ENCODE assay signal across 8 cellular contexts in the genomic region with DNA sequence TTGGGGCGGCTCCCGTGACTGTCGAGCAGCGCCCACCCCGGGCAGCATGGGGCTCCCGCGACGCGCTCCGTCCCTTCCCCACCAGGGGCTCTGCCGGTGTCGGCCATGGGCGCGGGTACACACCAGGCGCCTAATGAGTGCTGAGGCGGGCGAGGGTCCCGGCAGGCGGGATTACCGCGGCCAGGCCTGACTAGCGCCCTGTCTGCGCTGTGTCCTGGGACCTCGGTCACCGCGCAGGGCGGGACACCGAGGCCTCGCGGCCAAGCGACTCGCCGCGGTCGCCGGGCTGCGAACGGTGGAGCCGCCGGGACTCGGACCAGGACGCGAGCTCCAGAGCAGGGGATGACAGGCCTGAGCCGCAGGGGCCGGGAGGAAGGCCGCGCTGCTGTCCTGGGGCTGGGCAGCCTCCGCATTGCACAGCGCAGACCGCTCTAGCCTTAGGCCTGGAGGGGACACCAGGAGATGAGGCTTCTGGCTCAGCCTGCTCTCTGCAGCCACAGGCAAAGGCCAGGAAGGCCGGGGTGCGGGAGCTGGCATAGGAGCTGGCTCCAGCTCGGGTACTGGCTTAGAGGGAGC. TPM values are rescaled to one million over a fixed set of nuclear protein-coding genes. Genes with fewer than 3 reads are reported as not detected.
DNase-seq lines count a peak whose midpoint lies in the region; ATAC-seq and TF ChIP-seq lines count a peak whose summit lies in the region.

No MANE protein-coding gene starts in this region.

- TF ChIP-seq CTCF in WERI-Rb-1 (IDR thresholded peaks at IDR 0.05; ENCODE audit: low read depth, low read length) = no peak
- TF ChIP-seq CTCF in fibroblast of villous mesenchyme (IDR thresholded peaks at IDR 0.05; ENCODE audit: insufficient read depth, low read depth, low read length) = no peak
- no peak for TF ChIP-seq CTCF in omental fat pad (IDR thresholded peaks at IDR 0.05)

- peaks cover 42% of the 10 kb centered on the region for H3K79me2 ChIP-seq in ACC112 (ENCODE audit: control insufficient read depth, insufficient read depth, low read length, unreplicated experiment)

- H3K4me3 ChIP-seq in ACC112 (ENCODE audit: low read depth, low read length) (peak overlapping the region; percentile 99), WERI-Rb-1 (ENCODE audit: low read depth, low read length) (peak overlapping the region; percentile 58), fibroblast of villous mesenchyme (ENCODE audit: low read depth, low read length) (peak overlapping the region; percentile 95)

- no peaks in the 10 kb centered on the region for H3K9me3 ChIP-seq in WERI-Rb-1 (ENCODE audit: severe bottlenecking)

- H3K27ac ChIP-seq in ACC112 (ENCODE audit: low read depth, low read length) = no peak overlapping the region
- peak overlapping the region; percentile 38 for H3K27ac ChIP-seq in WERI-Rb-1

- peak overlapping the region; percentile 79 for H2AFZ ChIP-seq in ACC112 (ENCODE audit: low read length, unreplicated experiment)

- peaks cover 20% of the 10 kb centered on the region for H3K4me1 ChIP-seq in ACC112 (ENCODE audit: control insufficient read depth, insufficient read depth, low read length, unreplicated experiment)

- DNase-seq in WERI-Rb-1 (no peak), fibroblast of villous mesenchyme (ENCODE audit: low read depth) (peak; percentile 54), omental fat pad (ENCODE audit: low spot score) (no peak), activated gamma-delta T cell (lab: John Stamatoyannopoulos, UW) (no peak), MV-4-11 (lab: John Stamatoyannopoulos, UW) (no peak)

- ATAC-seq in GM18517 (IDR thresholded peaks at IDR 0.05; ENCODE audit: unreplicated experiment) (peak; percentile 29), HG03066 (IDR thresholded peaks at IDR 0.05; ENCODE audit: low read depth, unreplicated experiment) (peak; percentile 10), omental fat pad (ENCODE audit: low FRiP score) (peak; percentile 26)

- no peaks in the 10 kb centered on the region for H3K27me3 ChIP-seq in ACC112 (ENCODE audit: insufficient read depth, low read length)
- peaks cover 9% of the 10 kb centered on the region for H3K27me3 ChIP-seq in WERI-Rb-1 (ENCODE audit: insufficient read depth, low read depth, severe bottlenecking)

- H3K36me3 ChIP-seq in ACC112 (ENCODE audit: insufficient read depth, low read length) = peaks cover 18% of the 10 kb centered on the region; the same call in 1 of the 2 replicates
- peaks cover 39% of the 10 kb centered on the region for H3K36me3 ChIP-seq in WERI-Rb-1

RNA-seq across cellular contexts. Expression of a gene that starts 14.1 kb away (rescaled TPM):
- total RNA-seq in fibroblast of villous mesenchyme = under 0.01 TPM in 1 of 2 replicates, not detected in the other
- total RNA-seq in omental fat pad = 10 to 100 TPM in 1 of 4 donors, 1 to 10 TPM in 3; 3.5 to 10.2 (median 5.0) TPM

RNA-seq across cellular contexts. Expression of a gene that starts 16.3 kb away (rescaled TPM):
- under 0.01 and 0.43 TPM in 2 replicates for total RNA-seq in fibroblast of villous mesenchyme
- total RNA-seq in omental fat pad = 10 to 100 TPM in 1 of 4 donors, 1 to 10 TPM in 3; 4.4 to 12.8 (median 7.5) TPM

RNA-seq across cellular contexts. Expression of a gene that starts 19.7 kb away (rescaled TPM):
- total RNA-seq in fibroblast of villous mesenchyme = not detected in 2 replicates
- total RNA-seq in omental fat pad = 10 to 100 TPM in 2 of 4 donors, 1 to 10 TPM in 2; 5.0 to 24.1 (median 9.0) TPM

RNA-seq across cellular contexts. Expression of a gene that starts 29.4 kb away (rescaled TPM):
- total RNA-seq in fibroblast of villous mesenchyme = not detected in 2 replicates
- total RNA-seq in omental fat pad = not detected

RNA-seq across cellular contexts. Expression of a gene that starts 35.7 kb away (rescaled TPM):
- total RNA-seq in fibroblast of villous mesenchyme (not detected in 2 replicates), omental fat pad (not detected)
